In the genomic region with DNA sequence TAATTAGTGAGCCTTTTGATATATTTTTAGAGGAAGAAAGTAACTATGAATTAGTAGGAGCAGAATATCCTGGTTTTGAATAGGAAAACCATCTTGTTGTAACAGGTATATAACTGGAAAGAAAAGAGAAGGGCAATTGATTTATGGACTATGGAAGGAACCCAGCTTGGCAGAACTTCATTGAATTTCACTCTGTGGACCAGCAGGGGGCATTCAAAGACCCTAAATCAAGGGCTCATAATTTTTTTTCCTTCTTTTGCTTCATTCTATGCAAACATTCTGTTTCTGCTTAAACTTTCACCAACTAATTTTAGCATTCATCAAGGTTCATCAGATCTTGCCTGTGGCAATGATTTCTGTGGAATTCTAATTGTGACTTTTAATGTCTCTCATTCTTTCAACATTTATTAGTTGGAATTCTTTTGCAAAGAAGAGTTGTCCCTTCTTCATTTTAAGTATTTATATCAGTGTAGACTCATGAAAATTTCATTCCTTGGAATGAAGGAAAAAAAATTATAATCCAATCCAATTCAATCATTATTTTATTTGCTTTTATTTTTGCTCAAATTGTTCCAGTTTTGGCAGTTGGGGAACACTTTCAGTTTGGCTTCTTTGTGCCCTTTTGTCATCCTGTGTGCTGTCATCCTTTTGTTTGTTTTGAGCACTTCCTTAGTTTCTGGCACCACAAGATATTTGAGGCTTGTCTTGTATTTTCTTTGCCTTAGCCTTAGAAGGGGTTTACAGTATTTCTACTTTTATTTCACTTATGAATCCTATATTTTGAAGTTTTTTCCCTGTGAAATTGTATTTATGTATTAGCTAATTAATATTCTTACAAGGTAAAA, we compare ENCODE assay signal across 8 cellular contexts. TPM values are rescaled to one million over a fixed set of nuclear protein-coding genes. Genes with fewer than 3 reads are reported as not detected.
DNase-seq lines count a peak whose midpoint lies in the region; ATAC-seq and TF ChIP-seq lines count a peak whose summit lies in the region.

No MANE protein-coding gene starts in this region.

- no peak for DNase-seq in AG04449 (ENCODE audit: low read depth, low spot score)
- peak; percentile 22 for DNase-seq in GDM1 (lab: John Stamatoyannopoulos, UW)
- DNase-seq in SKM-1 treated with dmso at 0.1 percent for 144 hours (lab: John Stamatoyannopoulos, UW; ENCODE audit: unreplicated experiment) = peak; percentile 36
- no peak for DNase-seq in dorsolateral prefrontal cortex
- DNase-seq in aorta = no peak

- no peak for TF ChIP-seq EP300 in Ishikawa (IDR thresholded peaks at IDR 0.05; ENCODE audit: borderline replicate concordance)

- H3K9me3 ChIP-seq in mesodermal cell (ENCODE audit: control insufficient read depth, low read length) = peaks cover 5% of the 10 kb centered on the region
- H3K9me3 ChIP-seq in aorta (ENCODE audit: control insufficient read depth, low read length) = no peaks in the 10 kb centered on the region

- POLR2A ChIA-PET in AG04449 (lab: Yijun Ruan, JAX) = interaction anchor here (2.5 kb wide), 1 partner anchor 40 kb away, joined by 11 read pairs; a partner anchor contains a TSS

- TF ChIP-seq RAD21 in Ishikawa (IDR thresholded peaks at IDR 0.05; ENCODE audit: low read depth) = peak; percentile 71

- TF ChIP-seq CTCF in AG04449 (IDR thresholded peaks at IDR 0.05; ENCODE audit: insufficient read depth, low read length, missing control alignments) = peak; percentile 48
- peak; percentile 38 to 85 (median 73) for TF ChIP-seq CTCF in dorsolateral prefrontal cortex (IDR thresholded peaks at IDR 0.05 in 54 of 56, conservative IDR thresholded peaks at IDR 0.05 in 2 of 56; ENCODE audit: low read depth in 1 of 56, partially characterized antibody in 56 of 56)

- H3K27me3 ChIP-seq in dorsolateral prefrontal cortex = no peaks in the 10 kb centered on the region
- no peaks in the 10 kb centered on the region for H3K27me3 ChIP-seq in aorta (ENCODE audit: control insufficient read depth in 1 of 2, insufficient read depth in 2 of 2, low read length in 1 of 2)

- H3K4me1 ChIP-seq in mesodermal cell (ENCODE audit: control insufficient read depth, insufficient read depth, low read length, poor library complexity, severe bottlenecking) (peaks cover 6% of the 10 kb centered on the region), aorta (ENCODE audit: control insufficient read depth in 1 of 2, insufficient read depth in 2 of 2, low read length in 2 of 2) (no peaks in the 10 kb centered on the region)

- intact Hi-C loops in dorsolateral prefrontal cortex (cut with DNase I) (loop anchor here (2.0 to 10.0 kb wide), 5 partner anchors 38 to 728 kb away; a partner anchor contains a TSS), aorta (cut with DNase I) (loop anchor here (1.0 to 10.0 kb wide), 5 partner anchors 38 to 725 kb away; a partner anchor contains a TSS)

- H3K4me3 ChIP-seq in AG04449 (ENCODE audit: low read depth, low read length) = no peak overlapping the region
- H3K4me3 ChIP-seq in dorsolateral prefrontal cortex = no peak overlapping the region
- H3K4me3 ChIP-seq in mesodermal cell (ENCODE audit: extremely low read depth, insufficient read depth, low read length, poor library complexity, severe bottlenecking) = no peak overlapping the region
- H3K4me3 ChIP-seq in aorta (ENCODE audit: low read length in 2 of 2) = no peak overlapping the region

- ATAC-seq in aorta (ENCODE audit: low FRiP score) (peak; percentile 60), HG02623 (IDR thresholded peaks at IDR 0.05; ENCODE audit: unreplicated experiment) (no peak)

- CTCF ChIA-PET in AG04449 (lab: Yijun Ruan, JAX) = interaction anchor here (0.7 to 27.9 kb wide), 20 partner anchors 6 to 728 kb away, joined by 3 to 1077 read pairs (median 4); no protein-coding TSS in a partner anchor

- peak overlapping the region in 19 of 59 donors; percentile 3 to 74 (median 26) for H3K27ac ChIP-seq in dorsolateral prefrontal cortex
- peak overlapping the region; percentile 70 for H3K27ac ChIP-seq in mesodermal cell (ENCODE audit: low read depth, low read length, severe bottlenecking)
- H3K27ac ChIP-seq in aorta (ENCODE audit: low read depth in 1 of 2, low read length in 2 of 2) = no peak overlapping the region

- H3K36me3 ChIP-seq in mesodermal cell (ENCODE audit: control insufficient read depth, insufficient read depth, low read length) (peaks cover 3% of the 10 kb centered on the region), aorta (ENCODE audit: control insufficient read depth in 1 of 2, insufficient read depth in 2 of 2, low read length in 1 of 2) (no peaks in the 10 kb centered on the region)

TF ChIP-seq in Ishikawa, 13 proteins besides CTCF, POLR2A, EP300 and RAD21:
- TF ChIP-seq TEAD4 (IDR thresholded peaks at IDR 0.05) (no peak), CEBPB (IDR thresholded peaks at IDR 0.05) (no peak), ZBTB7A (IDR thresholded peaks at IDR 0.05; ENCODE audit: low read depth) (no peak), YY1 (IDR thresholded peaks at IDR 0.05; ENCODE audit: low read depth) (no peak), CREB1 (IDR thresholded peaks at IDR 0.05; ENCODE audit: low read depth) (no peak)
- TF ChIP-seq, protein P1, sequence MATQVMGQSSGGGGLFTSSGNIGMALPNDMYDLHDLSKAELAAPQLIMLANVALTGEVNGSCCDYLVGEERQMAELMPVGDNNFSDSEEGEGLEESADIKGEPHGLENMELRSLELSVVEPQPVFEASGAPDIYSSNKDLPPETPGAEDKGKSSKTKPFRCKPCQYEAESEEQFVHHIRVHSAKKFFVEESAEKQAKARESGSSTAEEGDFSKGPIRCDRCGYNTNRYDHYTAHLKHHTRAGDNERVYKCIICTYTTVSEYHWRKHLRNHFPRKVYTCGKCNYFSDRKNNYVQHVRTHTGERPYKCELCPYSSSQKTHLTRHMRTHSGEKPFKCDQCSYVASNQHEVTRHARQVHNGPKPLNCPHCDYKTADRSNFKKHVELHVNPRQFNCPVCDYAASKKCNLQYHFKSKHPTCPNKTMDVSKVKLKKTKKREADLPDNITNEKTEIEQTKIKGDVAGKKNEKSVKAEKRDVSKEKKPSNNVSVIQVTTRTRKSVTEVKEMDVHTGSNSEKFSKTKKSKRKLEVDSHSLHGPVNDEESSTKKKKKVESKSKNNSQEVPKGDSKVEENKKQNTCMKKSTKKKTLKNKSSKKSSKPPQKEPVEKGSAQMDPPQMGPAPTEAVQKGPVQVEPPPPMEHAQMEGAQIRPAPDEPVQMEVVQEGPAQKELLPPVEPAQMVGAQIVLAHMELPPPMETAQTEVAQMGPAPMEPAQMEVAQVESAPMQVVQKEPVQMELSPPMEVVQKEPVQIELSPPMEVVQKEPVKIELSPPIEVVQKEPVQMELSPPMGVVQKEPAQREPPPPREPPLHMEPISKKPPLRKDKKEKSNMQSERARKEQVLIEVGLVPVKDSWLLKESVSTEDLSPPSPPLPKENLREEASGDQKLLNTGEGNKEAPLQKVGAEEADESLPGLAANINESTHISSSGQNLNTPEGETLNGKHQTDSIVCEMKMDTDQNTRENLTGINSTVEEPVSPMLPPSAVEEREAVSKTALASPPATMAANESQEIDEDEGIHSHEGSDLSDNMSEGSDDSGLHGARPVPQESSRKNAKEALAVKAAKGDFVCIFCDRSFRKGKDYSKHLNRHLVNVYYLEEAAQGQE (IDR thresholded peaks at IDR 0.05; ENCODE audit: low read depth) = no peak

RNA-seq across cellular contexts. Expression of a gene that starts 30.4 kb away (rescaled TPM):
- total RNA-seq in dorsolateral prefrontal cortex (100 to 1,000 TPM in 1 of 120 experiments, 10 to 100 TPM in 119; 30.4 to 103 (median 51.4) TPM), aorta (10 to 100 TPM; 26.2 to 27.2 TPM)
- 14.9 TPM for polyA plus RNA-seq in mesodermal cell (2013, experiment 1 of 2)
- 13.4 TPM for polyA plus RNA-seq in mesodermal cell (2013, experiment 2 of 2)
- polyA plus RNA-seq in aorta = 10 to 100 TPM in 1 of 2 donors, 1 to 10 TPM in 1; 6.4 to 10.1 TPM

RNA-seq across cellular contexts. Expression of a gene that starts 39.9 kb away (rescaled TPM):
- 10 to 100 TPM in 104 of 120 experiments, 1 to 10 TPM in 16; 4.6 to 36.6 (median 15.2) TPM for total RNA-seq in dorsolateral prefrontal cortex
- 14.9 TPM for polyA plus RNA-seq in mesodermal cell (2013, experiment 1 of 2)
- 13.8 TPM for polyA plus RNA-seq in mesodermal cell (2013, experiment 2 of 2)
- 100 to 1,000 TPM; 109 to 198 TPM for total RNA-seq in aorta
- 10 to 100 TPM in 1 of 2 donors, 1 to 10 TPM in 1; 6.5 to 65.2 TPM for polyA plus RNA-seq in aorta

Comparison
In these comparisons a context has a peak if more than half of its experiments do, and no peak if none do; other contexts are left out.
1. DNase-seq: peak in GDM1 (single experiment) and SKM-1 treated with dmso at 0.1 percent for 144 hours (single experiment); none in AG04449 (single experiment), dorsolateral prefrontal cortex (0 of 10) and aorta (0 of 2).